29 cellular contexts compared by ENCODE assay signal in genomic region chr13:47218611-47219010, GRCh38.
"Had no signal": no experiment of that assay in that cellular context is flagged by ENCODE, and none has a peak within 500 bp of the region (broad histone marks: within the 10 kb centered on the region; RNA-seq: fewer than 3 reads in every experiment).

No MANE protein-coding gene starts in this region.

- H3K27me3 ChIP-seq: neural progenitor cell, ovary, right lobe of liver, sigmoid colon, spleen, suprapubic skin, testis, tibial artery, transverse colon, upper lobe of right lung, uterus had no signal

- H3K4me2 ChIP-seq: neural progenitor cell, smooth muscle cell had no signal

- H3K4me1 ChIP-seq: neural progenitor cell, parathyroid adenoma, psoas muscle, right lobe of liver, sigmoid colon, spleen, suprapubic skin, testis, tibial artery, transverse colon, upper lobe of right lung, uterus had no signal

- H3K36me3 ChIP-seq: neural progenitor cell, ovary, right lobe of liver, sigmoid colon, spleen, suprapubic skin, tibial artery, transverse colon, upper lobe of right lung, uterus had no signal

- DNase-seq: natural killer cell; occipital lobe; ovary; posterior cingulate gyrus; psoas muscle; right cardiac atrium; right lobe of liver; sigmoid colon; spleen; stimulated activated CD4-positive, alpha-beta T cell treated with anti-CD3 and anti-CD28 coated beads, Interleukin-12 subunit alpha, Interleukin-12 subunit beta, amount 100 ng/mL, for 4 hours; stimulated activated CD4-positive, alpha-beta T cell treated with anti-CD3 and anti-CD28 coated beads, Interleukin-1b, Interleukin-23, amount 100 ng/mL, for 48 hours; stimulated activated CD4-positive, alpha-beta T cell treated with anti-CD3 and anti-CD28 coated beads, Interleukin-4, amount 100 ng/mL, for 1 hour; stimulated activated CD4-positive, alpha-beta T cell treated with anti-CD3 and anti-CD28 coated beads, Interleukin-4, amount 100 ng/mL, for 4 hours; stimulated activated CD8-positive, alpha-beta memory T cell treated with anti-CD3 and anti-CD28 coated beads, Interleukin-4, amount 100 ng/mL, for 48 hours; stimulated activated naive CD4-positive, alpha-beta T cell; stimulated activated naive CD8-positive, alpha-beta T cell treated with anti-CD3 and anti-CD28 coated beads, Interleukin-15, amount 100 ng/mL, for 72 hours; stimulated activated naive CD8-positive, alpha-beta T cell treated with anti-CD3 and anti-CD28 coated beads, Interleukin-15, Interleukin-2, amounts not matched to agents 100 U/mL and 50 U/mL, for 24 hours; substantia nigra; testis; tibial artery; transverse colon; upper lobe of right lung; uterus had no signal

- H2AFZ ChIP-seq: neural progenitor cell, parathyroid adenoma had no signal

- H3K4me3 ChIP-seq: neural progenitor cell, ovary, psoas muscle, right lobe of liver, sigmoid colon, skin epidermis, smooth muscle cell, spleen, suprapubic skin, testis, tibial artery, transverse colon, upper lobe of right lung, uterus had no signal

- H3K9ac ChIP-seq: neural progenitor cell, parathyroid adenoma had no signal

- H3K9me3 ChIP-seq: ovary, psoas muscle, right lobe of liver, sigmoid colon, spleen, suprapubic skin, testis, tibial artery, transverse colon, upper lobe of right lung, uterus had no signal

- H3K27ac ChIP-seq: neural progenitor cell, ovary, parathyroid adenoma, psoas muscle, right lobe of liver, sigmoid colon, skin epidermis, spleen, suprapubic skin, testis, tibial artery, transverse colon, upper lobe of right lung, uterus had no signal

- ATAC-seq: natural killer cell; psoas muscle; right cardiac atrium; right lobe of liver; stimulated activated memory B cell treated with anti-CD40 and anti-IgM and Interleukin-4, amounts not matched to agents 10 μg/mL and 1 μg/mL and 100 μg/mL, for 72 hours; stimulated activated naive CD8-positive, alpha-beta T cell treated with anti-CD3 and anti-CD28 coated beads, Interleukin-15, amount 100 ng/mL, for 72 hours; stimulated activated naive CD8-positive, alpha-beta T cell treated with anti-CD3 and anti-CD28 coated beads, Interleukin-15, Interleukin-2, amounts not matched to agents 100 U/mL and 50 U/mL, for 24 hours; upper lobe of right lung had no signal

- H3K79me2 ChIP-seq: parathyroid adenoma had no signal
